In the genomic region with DNA sequence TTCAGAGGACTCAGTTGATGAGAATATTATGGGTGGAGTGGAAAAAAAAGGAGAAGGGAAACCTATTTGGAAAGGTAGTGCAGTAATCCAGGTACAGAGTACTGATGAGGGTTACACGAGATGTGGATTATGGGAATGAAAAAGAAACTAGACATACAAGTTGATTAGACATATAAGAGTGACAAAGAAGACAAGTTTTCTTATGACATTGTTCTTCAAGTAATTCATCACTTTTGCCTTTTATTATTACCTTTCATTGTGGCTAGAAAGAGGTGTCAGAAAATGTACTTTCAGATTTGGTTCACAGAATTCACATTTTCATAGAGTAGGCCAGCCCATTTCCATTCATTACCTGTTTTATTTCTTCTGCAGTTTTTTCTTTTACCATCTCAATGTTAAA, we compare ENCODE assay signal across 23 cellular contexts. TPM values are rescaled to one million over a fixed set of nuclear protein-coding genes. Genes with fewer than 3 reads are reported as not detected.
A peak's percentile ranks its signal among the peaks of the same experiment; 100 is the strongest.
DNase-seq lines count a peak whose midpoint lies in the region; ATAC-seq, FAIRE-seq and TF ChIP-seq lines count a peak whose summit lies in the region.
"Had no signal": no experiment of that assay in that cellular context is flagged by ENCODE, and none has a peak within 500 bp of the region (broad histone marks: within the 10 kb centered on the region; RNA-seq: fewer than 3 reads in every experiment).

No MANE protein-coding gene starts in this region.

- peaks cover 36% of the 10 kb centered on the region for H3K4me1 ChIP-seq in left ventricle myocardium inferior
- H3K4me1 ChIP-seq in GM12878 (ENCODE audit: control insufficient read depth, insufficient read depth, low read length): peaks cover 18% of the 10 kb centered on the region
- H3K4me1 ChIP-seq: BE2C had no signal

- H3K27me3 Mint-ChIP-seq in activated CD8-positive, alpha-beta T cell treated with anti-CD3 and anti-CD28 coated beads for 36 hours: no peaks in the 10 kb centered on the region
- no peaks in the 10 kb centered on the region for H3K27me3 Mint-ChIP-seq in activated CD8-positive, alpha-beta T cell treated with anti-CD3 and anti-CD28 coated beads, Interleukin-2, amount 10 ng/mL, durations not matched to agents 7 days and 5 days (ENCODE audit: low read depth)
- H3K27me3 Mint-ChIP-seq: CD4-positive, CD25-positive, alpha-beta regulatory T cell; CD8-positive, alpha-beta memory T cell had no signal

- H3K9ac ChIP-seq in GM12878 (ENCODE audit: control insufficient read depth, insufficient read depth, low read length): no peak overlapping the region

- CTCF ChIA-PET in activated CD8-positive, alpha-beta T cell treated with anti-CD3 and anti-CD28 coated beads for 36 hours (lab: Charles Lee): no interaction called here
- CTCF ChIA-PET in activated CD8-positive, alpha-beta T cell treated with anti-CD3 and anti-CD28 coated beads, Interleukin-2, amount 10 ng/mL, durations not matched to agents 7 days and 5 days (lab: Charles Lee): interaction anchor here (1.3 to 1.5 kb wide), 2 partner anchors 10 to 18 kb away, joined by 3 to 6 read pairs; a partner anchor contains a TSS
- CTCF ChIA-PET in GM12878 (lab: Yijun Ruan, JAX): interaction anchor here (0.7 to 1.6 kb wide), 6 partner anchors 17 to 53 kb away, joined by 3 to 5 read pairs (median 4); a partner anchor contains a TSS

- H3K36me3 Mint-ChIP-seq in activated CD8-positive, alpha-beta T cell treated with anti-CD3 and anti-CD28 coated beads for 36 hours (ENCODE audit: low read depth): peaks cover 33% of the 10 kb centered on the region
- H3K36me3 Mint-ChIP-seq in activated CD8-positive, alpha-beta T cell treated with anti-CD3 and anti-CD28 coated beads, Interleukin-2, amount 10 ng/mL, durations not matched to agents 7 days and 5 days (ENCODE audit: low read depth): peaks cover 38% of the 10 kb centered on the region

- FAIRE-seq in GM12878 (lab: Jason Lieb, UNC): peak; percentile 35
- FAIRE-seq: A204.1, D721Med, G401.6, GM12892, HTR-8/SVneo had no signal

- WGBS in GM12878 (ENCODE audit: insufficient coverage, insufficient replicate concordance, low lambda C conversion rate, missing lambda C conversion rate): 47% methylated on average over 1 of the region's 1 CpG

- no peak overlapping the region for H3K4me2 ChIP-seq in GM12878 (ENCODE audit: control insufficient read depth, insufficient read depth)

- POLR2A ChIA-PET in activated CD8-positive, alpha-beta T cell treated with anti-CD3 and anti-CD28 coated beads for 36 hours (lab: Charles Lee): interaction anchor here (0.5 kb wide), 1 partner anchor 521 kb away, joined by 3 read pairs; no protein-coding TSS in a partner anchor
- POLR2A ChIA-PET in activated CD8-positive, alpha-beta T cell treated with anti-CD3 and anti-CD28 coated beads, Interleukin-2, amount 10 ng/mL, durations not matched to agents 7 days and 5 days (lab: Charles Lee): no interaction called here
- POLR2A ChIA-PET in GM12878 (lab: Charles Lee): interaction anchor here (0.6 to 0.9 kb wide), 2 partner anchors 10 to 289 kb away, joined by 3 to 4 read pairs; no protein-coding TSS in a partner anchor

- TF ChIP-seq EP300 in GM12878 (IDR thresholded peaks at IDR 0.05; ENCODE audit: borderline replicate concordance in 1 of 2, control insufficient read depth in 1 of 2, low read depth in 2 of 2, low read length in 2 of 2): no peak

- intact Hi-C loops in activated CD8-positive, alpha-beta T cell treated with anti-CD3 and anti-CD28 coated beads for 36 hours (cut with micrococcal nuclease): no loop called here
- intact Hi-C loops in left ventricle myocardium inferior (cut with micrococcal nuclease): no loop called here
- intact Hi-C loops in Right ventricle myocardium inferior (cut with DNase I): no loop called here
- intact Hi-C loops in GM12878 (cut with micrococcal nuclease; ENCODE audit: unreplicated experiment): no loop called here

- no peak for DNase-seq in activated CD8-positive, alpha-beta T cell treated with anti-CD3 and anti-CD28 coated beads for 36 hours
- no peak for DNase-seq in activated CD8-positive, alpha-beta T cell treated with anti-CD3 and anti-CD28 coated beads, Interleukin-2, amount 10 ng/mL, durations not matched to agents 7 days and 5 days
- DNase-seq in left ventricle myocardium inferior (no peak), Right ventricle myocardium inferior (ENCODE audit: missing footprints) (no peak), GM12878 (ENCODE audit: low read depth, low spot score) (no peak), NCI-H82 treated with DMSO at 0.1 percent for 48 hours (lab: John Stamatoyannopoulos, UW; ENCODE audit: unreplicated experiment) (no peak)
- DNase-seq: ACHN; BE2C; C1 segment of cervical spinal cord; CD4-positive, CD25-positive, alpha-beta regulatory T cell; CD8-positive, alpha-beta memory T cell; COR-L47; GOT3; H7; HFFc6; IMR-90 had no signal

- ATAC-seq in activated CD8-positive, alpha-beta T cell treated with anti-CD3 and anti-CD28 coated beads for 36 hours: no peak
- no peak for ATAC-seq in activated CD8-positive, alpha-beta T cell treated with anti-CD3 and anti-CD28 coated beads, Interleukin-2, amount 10 ng/mL, durations not matched to agents 7 days and 5 days
- ATAC-seq in Right ventricle myocardium inferior (no peak), GM12878 (no peak), HG03565 (IDR thresholded peaks at IDR 0.05; ENCODE audit: unreplicated experiment) (no peak)
- ATAC-seq: HCT116 had no signal

- no TSS peak for BruUV-seq in GM12878 (replicated peaks; lab: Mats Ljungman, UMichigan)

- SMC1A ChIA-PET in GM12878 (lab: Charles Lee; ENCODE audit: uncharacterized antibody, unreplicated experiment): interaction anchor here (1.9 kb wide), 1 partner anchor 10 kb away, joined by 6 read pairs; no protein-coding TSS in a partner anchor

- H3K27ac Mint-ChIP-seq in activated CD8-positive, alpha-beta T cell treated with anti-CD3 and anti-CD28 coated beads for 36 hours: peak overlapping the region; percentile 21
- no peak overlapping the region for H3K27ac Mint-ChIP-seq in activated CD8-positive, alpha-beta T cell treated with anti-CD3 and anti-CD28 coated beads, Interleukin-2, amount 10 ng/mL, durations not matched to agents 7 days and 5 days
- H3K27ac Mint-ChIP-seq: HFFc6 had no signal

- no peak for TF ChIP-seq RAD21 in GM12878 (IDR thresholded peaks at IDR 0.05; ENCODE audit: insufficient read depth, low read depth, low read length)

- H3K27ac ChIP-seq in left ventricle myocardium inferior (replicated peaks): peak overlapping the region; percentile 31
- no peak overlapping the region for H3K27ac ChIP-seq in GM12878 (ENCODE audit: control insufficient read depth, insufficient read depth)

- in situ Hi-C loops in GM12878 (cut with MboI): no loop called here

- H3K27me3 ChIP-seq in left ventricle myocardium inferior (ENCODE audit: low read depth) (no peaks in the 10 kb centered on the region), GM12878 (replicated peaks in 1 of 2; ENCODE audit: control insufficient read depth in 2 of 2, insufficient read depth in 2 of 2, low read length in 1 of 2) (no peaks in the 10 kb centered on the region)
- H3K27me3 ChIP-seq: BE2C had no signal

- H3K4me3 ChIP-seq in left ventricle myocardium inferior (no peak overlapping the region), GM12878 (no peak overlapping the region)

- H3K36me3 ChIP-seq in left ventricle myocardium inferior (peaks cover 83% of the 10 kb centered on the region), GM12878 (ENCODE audit: control insufficient read depth in 2 of 2, insufficient read depth in 2 of 2, low read length in 1 of 2) (peaks cover 2 to 6% of the 10 kb centered on the region in 2 experiments; a peak in 3 of 4 replicates)
- H3K36me3 ChIP-seq: BE2C had no signal

- H2AFZ ChIP-seq in GM12878 (ENCODE audit: control insufficient read depth, low read depth, low read length): no peak overlapping the region

- no peaks in the 10 kb centered on the region for H4K20me1 ChIP-seq in GM12878 (ENCODE audit: control insufficient read depth, insufficient read depth)

- no peak for TF ChIP-seq CTCF in activated CD8-positive, alpha-beta T cell treated with anti-CD3 and anti-CD28 coated beads for 36 hours (IDR thresholded peaks at IDR 0.05)
- no peak for TF ChIP-seq CTCF in left ventricle myocardium inferior (IDR thresholded peaks at IDR 0.05; ENCODE audit: borderline replicate concordance)
- no peak for TF ChIP-seq CTCF in GM12878 (IDR thresholded peaks at IDR 0.05 in 2 of 3, conservative IDR thresholded peaks at IDR 0.05 in 1 of 3; ENCODE audit: control insufficient read depth in 2 of 3, extremely low read depth in 1 of 3, insufficient read depth in 1 of 3, low read depth in 3 of 3, low read length in 3 of 3)

- peaks cover 31% of the 10 kb centered on the region for H3K4me1 Mint-ChIP-seq in activated CD8-positive, alpha-beta T cell treated with anti-CD3 and anti-CD28 coated beads for 36 hours (ENCODE audit: low read depth)
- peaks cover 10% of the 10 kb centered on the region for H3K4me1 Mint-ChIP-seq in activated CD8-positive, alpha-beta T cell treated with anti-CD3 and anti-CD28 coated beads, Interleukin-2, amount 10 ng/mL, durations not matched to agents 7 days and 5 days (ENCODE audit: low read depth)

- no peaks in the 10 kb centered on the region for H3K9me3 ChIP-seq in left ventricle myocardium inferior (replicated peaks)
- H3K9me3 ChIP-seq in GM12878 (replicated peaks; ENCODE audit: control insufficient read depth, insufficient read depth, low read length): peaks cover 2% of the 10 kb centered on the region; the same call in 2 of the 3 replicates
- H3K9me3 ChIP-seq: BE2C had no signal

- RAD21 ChIA-PET in GM12878 (lab: Charles Lee; ENCODE audit: unreplicated experiment): interaction anchor here (1.4 kb wide), 1 partner anchor 10 kb away, joined by 8 read pairs; a partner anchor contains a TSS

- H3K9me3 Mint-ChIP-seq in activated CD8-positive, alpha-beta T cell treated with anti-CD3 and anti-CD28 coated beads for 36 hours: peaks cover 4% of the 10 kb centered on the region
- H3K9me3 Mint-ChIP-seq in activated CD8-positive, alpha-beta T cell treated with anti-CD3 and anti-CD28 coated beads, Interleukin-2, amount 10 ng/mL, durations not matched to agents 7 days and 5 days (ENCODE audit: insufficient read depth): peaks cover 6% of the 10 kb centered on the region
- H3K9me3 Mint-ChIP-seq: CD8-positive, alpha-beta memory T cell; HFFc6 had no signal

- no peaks in the 10 kb centered on the region for H3K79me2 ChIP-seq in GM12878 (ENCODE audit: control insufficient read depth, insufficient read depth, low read length)

- TF ChIP-seq POLR2A in GM12878 (IDR thresholded peaks at IDR 0.05; ENCODE audit: low read depth, low read length): no peak

- no peak overlapping the region for H3K4me3 Mint-ChIP-seq in activated CD8-positive, alpha-beta T cell treated with anti-CD3 and anti-CD28 coated beads for 36 hours
- H3K4me3 Mint-ChIP-seq in activated CD8-positive, alpha-beta T cell treated with anti-CD3 and anti-CD28 coated beads, Interleukin-2, amount 10 ng/mL, durations not matched to agents 7 days and 5 days: no peak overlapping the region
- H3K4me3 Mint-ChIP-seq: CD4-positive, CD25-positive, alpha-beta regulatory T cell; CD8-positive, alpha-beta memory T cell; HFFc6 had no signal

RNA-seq across cellular contexts. Expression of a gene that starts 10.4 kb away (rescaled TPM):
- 10 to 100 TPM; 40.3 to 41.8 TPM for total RNA-seq in activated CD8-positive, alpha-beta T cell treated with anti-CD3 and anti-CD28 coated beads for 36 hours
- total RNA-seq in activated CD8-positive, alpha-beta T cell treated with anti-CD3 and anti-CD28 coated beads, Interleukin-2, amount 10 ng/mL, durations not matched to agents 7 days and 5 days: 10 to 100 TPM; 47.4 to 55.0 TPM
- total RNA-seq in left ventricle myocardium inferior (235 TPM), Right ventricle myocardium inferior (191 TPM), GM12878 (2014; rRNA removed) (42.8 and 49.5 TPM in 2 replicates), GM12878 (2014; rRNA removed; fragmentation: Illumina TruSeq; extraction: Trizol) (40.1 and 41.3 TPM in 2 replicates), GM12878 (2021) (39.6 and 40.2 TPM in 2 replicates)
- total RNA-seq in GM12878 (2013; cell fraction: nucleolus; rRNA removed): 31.8 and 37.1 TPM in 2 replicates
- polyA plus RNA-seq in GM12878 (2011; ENCODE audit: low read depth): 49.3 TPM
- polyA plus RNA-seq in GM12878 (2011; rRNA removed) (93.5 and 123 TPM in 2 replicates), GM12878 (2014; fragmentation: Illumina TruSeq; extraction: Trizol) (61.1 and 67.6 TPM in 2 replicates), GM12878 (2014; fragmentation: Nextera tagmentation; extraction: Ambion mirVana) (10 to 100 TPM; 15.2 to 32.6 TPM), GM12878 (2014; rRNA removed) (42.3 and 54.0 TPM in 2 replicates), GM12878 (2016; fragmentation: Nextera tagmentation; extraction: Ambion mirVana) (10 to 100 TPM; 64.2 to 74.6 TPM)
- polyA plus RNA-seq in GM12878 (2011; cell fraction: cytosol; rRNA removed): 69.3 and 105 TPM in 2 replicates
- 35.8 and 37.9 TPM in 2 replicates for polyA plus RNA-seq in GM12878 (2011; cell fraction: nucleus; rRNA removed)
- polyA plus RNA-seq in GM12878 (2012): 35.3 and 44.8 TPM in 2 replicates
- polyA minus RNA-seq in GM12878 (2011; rRNA and poly(A)+ RNA removed): 49.3 and 62.9 TPM in 2 replicates
- polyA minus RNA-seq in GM12878 (2011; cell fraction: cytosol; rRNA and poly(A)+ RNA removed): 17.8 and 19.5 TPM in 2 replicates
- 13.5 and 17.1 TPM in 2 replicates for polyA minus RNA-seq in GM12878 (2011; cell fraction: nucleus; rRNA and poly(A)+ RNA removed)

RNA-seq across cellular contexts. Expression of a gene that starts 13.9 kb away (rescaled TPM):
- total RNA-seq in activated CD8-positive, alpha-beta T cell treated with anti-CD3 and anti-CD28 coated beads for 36 hours: not detected
- not detected for total RNA-seq in activated CD8-positive, alpha-beta T cell treated with anti-CD3 and anti-CD28 coated beads, Interleukin-2, amount 10 ng/mL, durations not matched to agents 7 days and 5 days
- total RNA-seq in left ventricle myocardium inferior: 0.22 TPM
- not detected for total RNA-seq in Right ventricle myocardium inferior
- not detected in 2 replicates for total RNA-seq in GM12878 (2013; cell fraction: nucleolus; rRNA removed)
- total RNA-seq in GM12878 (2014; rRNA removed): not detected in 2 replicates
- not detected in 2 replicates for total RNA-seq in GM12878 (2014; rRNA removed; fragmentation: Illumina TruSeq; extraction: Trizol)
- total RNA-seq in GM12878 (2021): not detected in 2 replicates
- polyA plus RNA-seq in GM12878 (2011; ENCODE audit: low read depth): not detected
- polyA plus RNA-seq in GM12878 (2011; rRNA removed): 0.07 TPM in 1 of 2 replicates, not detected in the other
- not detected in 2 replicates for polyA plus RNA-seq in GM12878 (2011; cell fraction: cytosol; rRNA removed)
- polyA plus RNA-seq in GM12878 (2011; cell fraction: nucleus; rRNA removed): 0.15 TPM in 1 of 2 replicates, not detected in the other
- 0.32 TPM in 1 of 2 replicates, not detected in the other for polyA plus RNA-seq in GM12878 (2012)
- polyA plus RNA-seq in GM12878 (2014; fragmentation: Illumina TruSeq; extraction: Trizol): not detected in 2 replicates
- not detected for polyA plus RNA-seq in GM12878 (2014; fragmentation: Nextera tagmentation; extraction: Ambion mirVana)
- not detected in 2 replicates for polyA plus RNA-seq in GM12878 (2014; rRNA removed)
- polyA plus RNA-seq in GM12878 (2016; fragmentation: Nextera tagmentation; extraction: Ambion mirVana): under 1 TPM; 0.15 to 0.32 TPM
- 0.21 TPM in 1 of 2 replicates, not detected in the other for polyA minus RNA-seq in GM12878 (2011; rRNA and poly(A)+ RNA removed)
- polyA minus RNA-seq in GM12878 (2011; cell fraction: cytosol; rRNA and poly(A)+ RNA removed): not detected in 2 replicates
- not detected in 2 replicates for polyA minus RNA-seq in GM12878 (2011; cell fraction: nucleus; rRNA and poly(A)+ RNA removed)
- total RNA-seq: CD4-positive, CD25-positive, alpha-beta regulatory T cell; CD8-positive, alpha-beta memory T cell; H7; IMR-90 had no signal
- polyA plus RNA-seq: CD4-positive, CD25-positive, alpha-beta regulatory T cell; IMR-90 had no signal

RNA-seq across cellular contexts. Expression of a gene that starts 41.2 kb away (rescaled TPM):
- 1 to 10 TPM; 6.3 to 8.7 TPM for total RNA-seq in activated CD8-positive, alpha-beta T cell treated with anti-CD3 and anti-CD28 coated beads for 36 hours
- total RNA-seq in activated CD8-positive, alpha-beta T cell treated with anti-CD3 and anti-CD28 coated beads, Interleukin-2, amount 10 ng/mL, durations not matched to agents 7 days and 5 days: 10 to 100 TPM; 20.1 to 20.9 TPM
- total RNA-seq in left ventricle myocardium inferior (12.8 TPM), Right ventricle myocardium inferior (13.9 TPM), GM12878 (2014; rRNA removed) (10.3 and 11.1 TPM in 2 replicates), GM12878 (2014; rRNA removed; fragmentation: Illumina TruSeq; extraction: Trizol) (8.4 and 8.6 TPM in 2 replicates), GM12878 (2021) (9.9 and 11.4 TPM in 2 replicates)
- total RNA-seq in GM12878 (2013; cell fraction: nucleolus; rRNA removed): 18.1 and 19.8 TPM in 2 replicates
- polyA plus RNA-seq in GM12878 (2011; ENCODE audit: low read depth): 8.6 TPM
- polyA plus RNA-seq in GM12878 (2011; rRNA removed) (12.4 and 16.0 TPM in 2 replicates), GM12878 (2014; fragmentation: Illumina TruSeq; extraction: Trizol) (10.3 and 12.8 TPM in 2 replicates), GM12878 (2014; fragmentation: Nextera tagmentation; extraction: Ambion mirVana) (1 to 10 TPM; 1.0 to 4.1 TPM), GM12878 (2014; rRNA removed) (9.8 and 10.7 TPM in 2 replicates), GM12878 (2016; fragmentation: Nextera tagmentation; extraction: Ambion mirVana) (1 to 10 TPM; 5.6 to 5.9 TPM)
- 16.4 and 17.1 TPM in 2 replicates for polyA plus RNA-seq in GM12878 (2011; cell fraction: cytosol; rRNA removed)
- 19.9 and 24.1 TPM in 2 replicates for polyA plus RNA-seq in GM12878 (2011; cell fraction: nucleus; rRNA removed)
- polyA plus RNA-seq in GM12878 (2012): 10.2 and 11.3 TPM in 2 replicates
- polyA minus RNA-seq in GM12878 (2011; rRNA and poly(A)+ RNA removed): 14.6 and 18.1 TPM in 2 replicates
- polyA minus RNA-seq in GM12878 (2011; cell fraction: cytosol; rRNA and poly(A)+ RNA removed): 2.7 and 4.0 TPM in 2 replicates
- polyA minus RNA-seq in GM12878 (2011; cell fraction: nucleus; rRNA and poly(A)+ RNA removed): 12.7 and 18.1 TPM in 2 replicates

RNA-seq across cellular contexts. Expression of a gene that starts 53.7 kb away (rescaled TPM):
- 10 to 100 TPM; 31.1 to 35.5 TPM for total RNA-seq in activated CD8-positive, alpha-beta T cell treated with anti-CD3 and anti-CD28 coated beads for 36 hours
- total RNA-seq in activated CD8-positive, alpha-beta T cell treated with anti-CD3 and anti-CD28 coated beads, Interleukin-2, amount 10 ng/mL, durations not matched to agents 7 days and 5 days: 10 to 100 TPM; 68.9 to 72.3 TPM
- 43.5 TPM for total RNA-seq in left ventricle myocardium inferior
- 39.8 TPM for total RNA-seq in Right ventricle myocardium inferior
- 46.3 and 51.4 TPM in 2 replicates for total RNA-seq in GM12878 (2013; cell fraction: nucleolus; rRNA removed)
- 19.1 and 20.0 TPM in 2 replicates for total RNA-seq in GM12878 (2014; rRNA removed)
- 19.2 and 21.2 TPM in 2 replicates for total RNA-seq in GM12878 (2014; rRNA removed; fragmentation: Illumina TruSeq; extraction: Trizol)
- total RNA-seq in GM12878 (2021): 22.1 and 29.1 TPM in 2 replicates
- polyA plus RNA-seq in GM12878 (2011; ENCODE audit: low read depth): 30.5 TPM
- 27.8 and 34.6 TPM in 2 replicates for polyA plus RNA-seq in GM12878 (2011; rRNA removed)
- polyA plus RNA-seq in GM12878 (2011; cell fraction: cytosol; rRNA removed): 27.9 and 31.4 TPM in 2 replicates
- polyA plus RNA-seq in GM12878 (2011; cell fraction: nucleus; rRNA removed): 72.1 and 77.2 TPM in 2 replicates
- polyA plus RNA-seq in GM12878 (2012): 19.6 and 25.7 TPM in 2 replicates
- 26.3 and 34.6 TPM in 2 replicates for polyA plus RNA-seq in GM12878 (2014; fragmentation: Illumina TruSeq; extraction: Trizol)
- polyA plus RNA-seq in GM12878 (2014; fragmentation: Nextera tagmentation; extraction: Ambion mirVana): 10 to 100 TPM; 13.7 to 17.0 TPM
- 29.9 and 30.2 TPM in 2 replicates for polyA plus RNA-seq in GM12878 (2014; rRNA removed)
- polyA plus RNA-seq in GM12878 (2016; fragmentation: Nextera tagmentation; extraction: Ambion mirVana): 10 to 100 TPM; 26.8 to 29.7 TPM
- polyA minus RNA-seq in GM12878 (2011; rRNA and poly(A)+ RNA removed): 25.4 and 27.3 TPM in 2 replicates
- polyA minus RNA-seq in GM12878 (2011; cell fraction: cytosol; rRNA and poly(A)+ RNA removed): 5.7 and 10.1 TPM in 2 replicates
- polyA minus RNA-seq in GM12878 (2011; cell fraction: nucleus; rRNA and poly(A)+ RNA removed): 14.7 and 28.6 TPM in 2 replicates
